In the genomic region with DNA sequence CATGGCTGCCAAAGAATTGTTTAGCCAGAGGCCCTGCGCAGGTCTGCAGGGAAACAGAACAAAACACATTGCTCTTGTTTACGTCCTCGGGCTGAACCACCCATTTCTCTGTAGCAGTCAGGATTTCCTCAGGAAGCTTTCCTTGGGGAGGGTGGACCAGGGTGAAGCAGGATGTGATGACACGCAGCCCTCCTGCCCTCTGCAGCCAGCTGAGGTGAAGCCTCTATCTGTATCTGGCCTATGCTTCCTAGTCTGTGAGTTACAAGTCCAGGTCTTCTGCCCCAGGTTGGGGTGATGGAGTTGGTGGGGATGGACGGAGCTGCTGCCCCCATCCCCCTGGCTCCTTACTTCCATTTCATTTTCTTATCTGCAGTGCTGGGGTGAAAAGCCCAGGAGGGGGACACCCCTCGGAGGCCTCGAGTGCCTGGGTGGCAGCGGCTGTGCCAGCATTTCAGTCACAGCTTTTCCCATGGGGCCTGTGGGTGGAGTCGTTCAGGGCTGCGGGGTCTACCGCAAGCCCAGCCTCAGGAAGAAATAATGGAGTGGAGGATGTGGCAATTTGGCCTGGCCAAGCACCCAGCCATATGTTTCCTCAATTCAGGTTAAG, we compare ENCODE assay signal across 9 cellular contexts. TPM values are rescaled to one million over a fixed set of nuclear protein-coding genes. Genes with fewer than 3 reads are reported as not detected.
DNase-seq lines count a peak whose midpoint lies in the region; ATAC-seq and TF ChIP-seq lines count a peak whose summit lies in the region.
"Had no signal": no experiment of that assay in that cellular context is flagged by ENCODE, and none has a peak within 500 bp of the region (broad histone marks: within the 10 kb centered on the region; RNA-seq: fewer than 3 reads in every experiment).

No MANE protein-coding gene starts in this region.

- H3K4me3 ChIP-seq in psoas muscle = no peak overlapping the region

- H3K9me3 Mint-ChIP-seq in activated naive CD4-positive, alpha-beta T cell treated with anti-CD3 and anti-CD28 coated beads for 36 hours = no peaks in the 10 kb centered on the region
- H3K9me3 Mint-ChIP-seq: activated B cell treated with CpG ODN at 0.5 μM for 24 hours had no signal

- peak overlapping the region; percentile 74 for H3K27ac ChIP-seq in psoas muscle

- no peak overlapping the region for H3K27ac Mint-ChIP-seq in activated naive CD4-positive, alpha-beta T cell treated with anti-CD3 and anti-CD28 coated beads for 36 hours
- H3K27ac Mint-ChIP-seq: activated B cell treated with CpG ODN at 0.5 μM for 24 hours had no signal

- H3K4me1 ChIP-seq in psoas muscle = peaks cover 10% of the 10 kb centered on the region

- in situ Hi-C loops in GM13977 (cut with MboI; ENCODE audit: low pct_unique_long_range_greater_than_20kb, low sequenced_read_pairs, unreplicated experiment) = no loop called here

- TF ChIP-seq CTCF in psoas muscle (IDR thresholded peaks at IDR 0.05) (no peak), GM13977 (IDR thresholded peaks at IDR 0.05; ENCODE audit: extremely low read depth, insufficient read depth, missing control alignments) (no peak)

- no peaks in the 10 kb centered on the region for H3K36me3 ChIP-seq in psoas muscle (ENCODE audit: insufficient read depth in 1 of 2, low read depth in 1 of 2)

- peak; percentile 74 for ATAC-seq in GM18907 (IDR thresholded peaks at IDR 0.05; ENCODE audit: unreplicated experiment)
- peak; percentile 30 to 82 (median 73) for ATAC-seq in psoas muscle
- ATAC-seq in GM19035 (IDR thresholded peaks at IDR 0.05; ENCODE audit: unreplicated experiment) = no peak

- 54 to 64% (median 57%) methylated on average over 11 of the region's 11 CpGs for WGBS in psoas muscle, 3 donors

- intact Hi-C loops in psoas muscle (cut with DNase I) = no loop called here
- intact Hi-C loops in activated naive CD4-positive, alpha-beta T cell treated with anti-CD3 and anti-CD28 coated beads for 36 hours (cut with micrococcal nuclease) = no loop called here

- CTCF ChIA-PET in activated naive CD4-positive, alpha-beta T cell treated with anti-CD3 and anti-CD28 coated beads for 36 hours (lab: Charles Lee) = no interaction called here

- H3K27me3 ChIP-seq in psoas muscle (ENCODE audit: insufficient read depth in 3 of 3, low read length in 2 of 3) = no peaks in the 10 kb centered on the region

- no peaks in the 10 kb centered on the region for H3K9me3 ChIP-seq in psoas muscle

- peaks cover 22% of the 10 kb centered on the region for H3K27me3 Mint-ChIP-seq in activated naive CD4-positive, alpha-beta T cell treated with anti-CD3 and anti-CD28 coated beads for 36 hours (ENCODE audit: low read depth)

- H3K36me3 Mint-ChIP-seq in activated naive CD4-positive, alpha-beta T cell treated with anti-CD3 and anti-CD28 coated beads for 36 hours (ENCODE audit: low read depth) = no peaks in the 10 kb centered on the region

- no peak overlapping the region for H3K4me3 Mint-ChIP-seq in activated naive CD4-positive, alpha-beta T cell treated with anti-CD3 and anti-CD28 coated beads for 36 hours
- H3K4me3 Mint-ChIP-seq: activated B cell treated with CpG ODN at 0.5 μM for 24 hours had no signal

- DNase-seq in NOMO-1 treated with dmso at 0.1 percent for 144 hours (lab: John Stamatoyannopoulos, UW; ENCODE audit: unreplicated experiment) = peak; percentile 52
- peak; percentile 67 for DNase-seq in fibroblast of gingiva (ENCODE audit: low read depth)
- peak; percentile 51 to 76 for DNase-seq in psoas muscle
- no peak for DNase-seq in stimulated activated CD4-positive, alpha-beta T cell treated with anti-CD3 and anti-CD28 coated beads, Interleukin-2, amount 100 ng/mL, for 24 hours
- DNase-seq in GM13977 (ENCODE audit: low spot score) = no peak
- no peak for DNase-seq in activated naive CD4-positive, alpha-beta T cell treated with anti-CD3 and anti-CD28 coated beads for 36 hours
- DNase-seq: activated B cell treated with CpG ODN at 0.5 μM for 24 hours had no signal

- no peaks in the 10 kb centered on the region for H3K4me1 Mint-ChIP-seq in activated naive CD4-positive, alpha-beta T cell treated with anti-CD3 and anti-CD28 coated beads for 36 hours (ENCODE audit: low read depth)

RNA-seq across cellular contexts. Expression of gene SASH1, which starts 24.9 kb away (rescaled TPM):
- 10 to 100 TPM; 13.0 to 26.1 (median 23.0) TPM for total RNA-seq in psoas muscle
- polyA plus RNA-seq in psoas muscle = 1 to 10 TPM; 5.0 to 6.1 (median 5.1) TPM
- not detected for total RNA-seq in activated naive CD4-positive, alpha-beta T cell treated with anti-CD3 and anti-CD28 coated beads for 36 hours

Comparison
In these comparisons a context has a peak if more than half of its experiments do, and no peak if none do; other contexts are left out.
1. DNase-seq: peak in NOMO-1 treated with dmso at 0.1 percent for 144 hours (single experiment), fibroblast of gingiva (single experiment) and psoas muscle (2 of 2); none in stimulated activated CD4-positive, alpha-beta T cell treated with anti-CD3 and anti-CD28 coated beads, Interleukin-2, amount 100 ng/mL, for 24 hours (0 of 2), GM13977 (single experiment) and activated naive CD4-positive, alpha-beta T cell treated with anti-CD3 and anti-CD28 coated beads for 36 hours (single experiment).
2. RNA of gene SASH1, which starts 24.9 kb away (total RNA-seq): 13.0 to 26.1 TPM in psoas muscle; not detected in activated naive CD4-positive, alpha-beta T cell treated with anti-CD3 and anti-CD28 coated beads for 36 hours; every median in the first group is over 10 times any median in the second.